Comparison of ENCODE assay signal across 10 cellular contexts in the genomic region with DNA sequence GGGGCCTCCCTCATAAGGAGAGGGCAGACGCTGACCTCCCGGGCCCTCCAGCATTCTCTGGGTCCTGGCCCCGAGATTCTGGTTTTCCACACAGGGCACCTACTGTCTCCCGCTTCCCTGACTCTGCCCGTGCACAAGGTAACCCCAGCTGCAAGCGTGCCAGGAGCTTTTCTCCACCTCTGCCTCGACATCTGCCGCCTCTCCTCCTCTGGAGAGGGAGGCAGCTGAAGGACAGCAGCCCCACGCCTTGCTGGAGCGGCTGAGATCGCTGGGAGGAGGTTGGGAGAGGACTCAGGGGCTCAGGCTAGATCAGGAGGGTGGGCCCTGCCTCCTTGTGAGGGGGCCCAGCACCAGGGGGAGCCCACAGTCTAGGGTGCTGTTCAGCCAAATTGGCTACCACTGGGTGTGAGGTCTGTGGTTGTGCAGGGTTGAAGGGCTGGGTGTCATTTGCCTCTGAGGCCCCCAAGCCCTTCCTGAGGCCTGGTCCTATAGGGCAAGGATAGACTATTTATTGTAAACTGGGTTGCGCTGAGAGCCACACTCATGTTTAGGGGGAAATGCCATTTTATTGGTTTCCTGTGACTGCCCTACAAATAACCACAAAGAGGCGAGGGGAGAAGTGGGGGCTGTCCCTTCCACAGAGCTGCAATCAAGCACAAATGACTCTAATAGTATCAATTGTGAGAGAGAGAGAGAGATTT. TPM values are rescaled to one million over a fixed set of nuclear protein-coding genes. Genes with fewer than 3 reads are reported as not detected.
A peak's percentile ranks its signal among the peaks of the same experiment; 100 is the strongest.
DNase-seq lines count a peak whose midpoint lies in the region; ATAC-seq and TF ChIP-seq lines count a peak whose summit lies in the region.
"Had no signal": no experiment of that assay in that cellular context is flagged by ENCODE, and none has a peak within 500 bp of the region (broad histone marks: within the 10 kb centered on the region; RNA-seq: fewer than 3 reads in every experiment).

No MANE protein-coding gene starts in this region.

- H3K79me1 ChIP-seq in IMR-90 (ENCODE audit: low read depth in 1 of 2, low read length in 2 of 2), result peaks cover 0 to 7% of the 10 kb centered on the region in 2 experiments; a peak in 1 of 4 replicates

- no TSS peak for BruUV-seq in IMR-90 (replicated peaks; lab: Mats Ljungman, UMichigan)

- no peak overlapping the region for H4K5ac ChIP-seq in IMR-90 (ENCODE audit: low read depth, low read length)

- H2AFZ ChIP-seq in IMR-90 (replicated peaks; ENCODE audit: low read length, poor library complexity), result no peak overlapping the region

- WGBS in IMR-90 (ENCODE audit: extremely low coverage in 2 of 2, insufficient read length in 1 of 2), 2 experiments, result 78% methylated on average over 3 of the region's 13 CpGs; no CpG with 5 or more reads in 1 of the 2 experiments
- 78 to 89% methylated on average over 2 to 13 of the region's 13 CpGs for WGBS in transverse colon (ENCODE audit: low coverage in 1 of 2), 2 donors
- WGBS in upper lobe of left lung, 2 donors, result 78 to 86% methylated on average over 12 to 13 of the region's 13 CpGs
- WGBS in prostate gland, result 74% methylated on average over 13 of the region's 13 CpGs

- H2AK5ac ChIP-seq in IMR-90 (ENCODE audit: low read depth, low read length), result peak overlapping the region; percentile 16; the same call in 1 of the 2 replicates

- H2BK20ac ChIP-seq in IMR-90 (ENCODE audit: low read depth, low read length), result no peak overlapping the region

- H3K36me3 ChIP-seq in IMR-90 (ENCODE audit: control insufficient read depth, insufficient read depth, low read length) (peaks cover 3% of the 10 kb centered on the region; the same call in 1 of the 2 replicates), transverse colon (no peaks in the 10 kb centered on the region), upper lobe of left lung (no peaks in the 10 kb centered on the region), prostate gland (no peaks in the 10 kb centered on the region)
- H3K36me3 ChIP-seq: neutrophil had no signal

- H4K8ac ChIP-seq in IMR-90 (ENCODE audit: low read depth in 2 of 2, low read length in 2 of 2), result no peak overlapping the region

- no peak overlapping the region for H2AK9ac ChIP-seq in IMR-90 (replicated peaks; ENCODE audit: low read depth, low read length, poor library complexity)

- dilution Hi-C loops in IMR-90 (cut with HindIII; ENCODE audit: low sequenced_read_pairs, unreplicated experiment), result no loop called here

- intact Hi-C loops in IMR-90 (cut with micrococcal nuclease), result no loop called here
- intact Hi-C loops in transverse colon (cut with DNase I; ENCODE audit: low total_unique reads), result loop anchor here (10.0 kb wide), 1 partner anchor 81 kb away; no protein-coding TSS in a partner anchor
- intact Hi-C loops in prostate gland (cut with DNase I), result loop anchor here (10.0 kb wide), 1 partner anchor 181 kb away; a partner anchor contains a TSS

- no peak overlapping the region for H3K23ac ChIP-seq in IMR-90 (ENCODE audit: low read depth, low read length)

- no peak overlapping the region for H3K14ac ChIP-seq in IMR-90 (replicated peaks; ENCODE audit: low read depth, low read length)

- TF ChIP-seq POLR2A in IMR-90 (IDR thresholded peaks at IDR 0.05; ENCODE audit: low read depth, low read length) (no peak), transverse colon (IDR thresholded peaks at IDR 0.05) (no peak), upper lobe of left lung (IDR thresholded peaks at IDR 0.05) (no peak), prostate gland (IDR thresholded peaks at IDR 0.05) (no peak)

- H4K20me1 ChIP-seq in IMR-90 (ENCODE audit: insufficient read depth, low read length), result peaks cover 11% of the 10 kb centered on the region

- CTCF ChIA-PET in IMR-90 (lab: Yijun Ruan, JAX), result no interaction called here

- H3K4me1 ChIP-seq in IMR-90 (ENCODE audit: control insufficient read depth, insufficient read depth, low read length), result peaks cover 7% of the 10 kb centered on the region
- peaks cover 23 to 42% (median 29%) of the 10 kb centered on the region in 4 donors for H3K4me1 ChIP-seq in transverse colon
- H3K4me1 ChIP-seq in upper lobe of left lung, result peaks cover 12 to 15% (median 13%) of the 10 kb centered on the region in 4 donors
- H3K4me1 ChIP-seq in prostate gland (replicated peaks), result peaks cover 9% of the 10 kb centered on the region

- H3K9ac ChIP-seq in IMR-90 (ENCODE audit: low read depth, low read length), result no peak overlapping the region

- TF ChIP-seq EP300 in transverse colon (IDR thresholded peaks at IDR 0.05; ENCODE audit: low read depth) (no peak), upper lobe of left lung (IDR thresholded peaks at IDR 0.05) (no peak)

- TF ChIP-seq RAD21 in IMR-90 (IDR thresholded peaks at IDR 0.05; ENCODE audit: low read length), result no peak

- POLR2A ChIA-PET in IMR-90 (lab: Charles Lee; ENCODE audit: unreplicated experiment), result no interaction called here

- ATAC-seq in IMR-90 (ENCODE audit: low read depth), result no peak
- no peak for ATAC-seq in upper lobe of left lung (ENCODE audit: low FRiP score in 2 of 2)

- H3K4me3 ChIP-seq in IMR-90 (ENCODE audit: insufficient read depth, low read depth, low read length), result no peak overlapping the region
- H3K4me3 ChIP-seq in transverse colon, result no peak overlapping the region
- H3K4me3 ChIP-seq in upper lobe of left lung, result no peak overlapping the region
- no peak overlapping the region for H3K4me3 ChIP-seq in prostate gland

- H3K27me3 ChIP-seq in IMR-90 (ENCODE audit: control insufficient read depth, insufficient read depth, low read length), result no peaks in the 10 kb centered on the region
- H3K27me3 ChIP-seq in transverse colon, result no peaks in the 10 kb centered on the region
- no peaks in the 10 kb centered on the region for H3K27me3 ChIP-seq in upper lobe of left lung
- no peaks in the 10 kb centered on the region for H3K27me3 ChIP-seq in prostate gland (replicated peaks; ENCODE audit: insufficient read depth)

- TF ChIP-seq CTCF in IMR-90 (conservative IDR thresholded peaks at IDR 0.05; ENCODE audit: low read depth, low read length) (no peak), transverse colon (IDR thresholded peaks at IDR 0.05) (no peak), upper lobe of left lung (IDR thresholded peaks at IDR 0.05) (no peak), prostate gland (IDR thresholded peaks at IDR 0.05) (no peak)

- 0 out of 2 replicates have a peak, but pooled peaks cover 3% of the 10 kb centered on the region for H3K9me1 ChIP-seq in IMR-90 (ENCODE audit: insufficient read depth, low read length)

- no peak overlapping the region for H3K18ac ChIP-seq in IMR-90 (ENCODE audit: low read depth, low read length)

- H3K4me2 ChIP-seq in IMR-90 (ENCODE audit: low read depth, low read length), result no peak overlapping the region

- no peak overlapping the region for H3K56ac ChIP-seq in IMR-90 (ENCODE audit: extremely low read depth, insufficient read depth, low read length)

- peak; percentile 44 for DNase-seq in stimulated activated CD4-positive, alpha-beta T cell treated with anti-CD3 and anti-CD28 coated beads, Interleukin-1b, Interleukin-23, amount 100 ng/mL, for 48 hours
- no peak for DNase-seq in stimulated activated CD4-positive, alpha-beta T cell treated with anti-CD3 and anti-CD28 coated beads, Interleukin-12 subunit alpha, Interleukin-12 subunit beta, amount 100 ng/mL, for 4 hours
- DNase-seq in IMR-90, result no peak
- DNase-seq in effector CD4-positive, alpha-beta T cell, result peak; percentile 6
- DNase-seq in transverse colon, result no peak
- DNase-seq in upper lobe of left lung, result no peak
- DNase-seq in LoVo (ENCODE audit: low spot score), result no peak
- DNase-seq in prostate gland (ENCODE audit: low spot score), result no peak
- DNase-seq: NCI-H1694 had no signal

- no peak overlapping the region for H4K91ac ChIP-seq in IMR-90 (ENCODE audit: insufficient read depth, low read depth, low read length)

- H3K4ac ChIP-seq in IMR-90 (ENCODE audit: low read depth, low read length), result no peak overlapping the region

- no peak overlapping the region for H2BK5ac ChIP-seq in IMR-90 (ENCODE audit: low read depth, low read length, poor library complexity, severe bottlenecking)

- H2BK15ac ChIP-seq in IMR-90 (ENCODE audit: low read depth, low read length), result no peak overlapping the region

- in situ Hi-C loops in IMR-90 (cut with MboI; ENCODE audit: low sequenced_read_pairs) (no loop called here), transverse colon (cut with MboI; ENCODE audit: low pct_ligation_motif_present in 1 of 4, low pct_unique_long_range_greater_than_20kb in 1 of 4, low sequenced_read_pairs in 3 of 4) (no loop called here)

- no peak overlapping the region for H2BK120ac ChIP-seq in IMR-90 (ENCODE audit: low read depth, low read length)

- no peaks in the 10 kb centered on the region for H3K9me3 ChIP-seq in IMR-90 (ENCODE audit: control insufficient read depth, insufficient read depth, low read length)
- H3K9me3 ChIP-seq in transverse colon, result no peaks in the 10 kb centered on the region
- no peaks in the 10 kb centered on the region for H3K9me3 ChIP-seq in upper lobe of left lung
- no peaks in the 10 kb centered on the region for H3K9me3 ChIP-seq in prostate gland
- H3K9me3 ChIP-seq: neutrophil had no signal

- H3K27ac ChIP-seq in IMR-90 (ENCODE audit: insufficient read depth, low read length) (no peak overlapping the region), transverse colon (peak overlapping the region; percentile 63 to 80 (median 70)), upper lobe of left lung (no peak overlapping the region), prostate gland (no peak overlapping the region)
- H3K27ac ChIP-seq: neutrophil had no signal

TF ChIP-seq in IMR-90, 13 proteins besides CTCF, POLR2A, EP300 and RAD21 (continues in another document):
- TF ChIP-seq CHD1 (IDR thresholded peaks at IDR 0.05; ENCODE audit: low read depth, low read length) (no peak), MXI1 (IDR thresholded peaks at IDR 0.05; ENCODE audit: borderline replicate concordance, low read depth, low read length) (no peak), NFE2L2 (IDR thresholded peaks at IDR 0.05; ENCODE audit: low read depth, low read length) (no peak), MAFK (IDR thresholded peaks at IDR 0.05; ENCODE audit: low read depth, low read length) (no peak)
- TF ChIP-seq, protein P1, sequence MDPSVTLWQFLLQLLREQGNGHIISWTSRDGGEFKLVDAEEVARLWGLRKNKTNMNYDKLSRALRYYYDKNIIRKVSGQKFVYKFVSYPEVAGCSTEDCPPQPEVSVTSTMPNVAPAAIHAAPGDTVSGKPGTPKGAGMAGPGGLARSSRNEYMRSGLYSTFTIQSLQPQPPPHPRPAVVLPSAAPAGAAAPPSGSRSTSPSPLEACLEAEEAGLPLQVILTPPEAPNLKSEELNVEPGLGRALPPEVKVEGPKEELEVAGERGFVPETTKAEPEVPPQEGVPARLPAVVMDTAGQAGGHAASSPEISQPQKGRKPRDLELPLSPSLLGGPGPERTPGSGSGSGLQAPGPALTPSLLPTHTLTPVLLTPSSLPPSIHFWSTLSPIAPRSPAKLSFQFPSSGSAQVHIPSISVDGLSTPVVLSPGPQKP (IDR thresholded peaks at IDR 0.05; ENCODE audit: borderline replicate concordance, low read depth, low read length), result no peak

RNA-seq across cellular contexts. Expression of a gene that starts 3.4 kb away (rescaled TPM):
- total RNA-seq in IMR-90 (2012; rRNA removed) (2.5 and 2.8 TPM in 2 replicates), transverse colon (10 to 100 TPM; 27.7 to 56.1 (median 36.7) TPM), upper lobe of left lung (10 to 100 TPM; 17.2 to 35.3 (median 26.3) TPM), prostate gland (10 to 100 TPM; 14.9 to 55.7 TPM)
- 5.3 and 7.4 TPM in 2 replicates for polyA plus RNA-seq in IMR-90 (2012; rRNA removed)
- polyA plus RNA-seq in IMR-90 (2012; cell fraction: cytosol; rRNA removed), result 3.1 and 5.0 TPM in 2 replicates
- polyA plus RNA-seq in IMR-90 (2012; cell fraction: nucleus; rRNA removed; ENCODE audit: low replicate concordance), result 18.4 and 27.2 TPM in 2 replicates

Comparison
In these comparisons a context has a peak if more than half of its experiments do, and no peak if none do; other contexts are left out.
1. DNase-seq: peak in stimulated activated CD4-positive, alpha-beta T cell treated with anti-CD3 and anti-CD28 coated beads, Interleukin-1b, Interleukin-23, amount 100 ng/mL, for 48 hours (single experiment) and effector CD4-positive, alpha-beta T cell (single experiment); none in stimulated activated CD4-positive, alpha-beta T cell treated with anti-CD3 and anti-CD28 coated beads, Interleukin-12 subunit alpha, Interleukin-12 subunit beta, amount 100 ng/mL, for 4 hours (single experiment), IMR-90 (single experiment), transverse colon (single experiment), upper lobe of left lung (0 of 2), LoVo (single experiment) and prostate gland (single experiment).
2. H3K27ac ChIP-seq: peak in transverse colon (4 of 4); none in IMR-90 (single experiment), upper lobe of left lung (0 of 4) and prostate gland (0 of 2).